20 cellular contexts compared by ENCODE assay signal in the genomic region with DNA sequence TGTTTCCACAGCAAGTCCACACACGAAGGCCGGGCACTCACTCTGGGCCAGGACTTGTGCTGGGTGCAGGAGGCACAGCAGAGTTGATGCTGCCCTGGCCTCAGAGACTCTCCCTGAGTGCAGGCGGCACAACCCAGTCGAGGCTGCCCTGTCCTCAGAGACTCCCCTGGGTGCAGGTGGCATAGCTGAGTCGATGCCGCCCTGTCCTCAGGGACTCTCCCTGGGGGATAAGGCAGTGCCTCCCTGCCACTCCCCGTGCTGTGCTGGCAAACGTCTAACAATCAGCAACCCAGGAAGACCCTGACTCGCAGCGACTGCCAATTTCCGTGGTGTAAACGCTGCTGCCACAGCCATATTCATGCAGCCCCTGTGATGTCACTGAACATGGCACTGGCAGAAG.
"Had no signal": no experiment of that assay in that cellular context is flagged by ENCODE, and none has a peak within 500 bp of the region (broad histone marks: within the 10 kb centered on the region; RNA-seq: fewer than 3 reads in every experiment).

No MANE protein-coding gene starts in this region.

- H3K9me3 Mint-ChIP-seq: central memory CD8-positive, alpha-beta T cell; dendritic cell treated with granulocyte-macrophage colony-stimulating factor and Interleukin-4, amounts not matched to agents 40 ng/mL and 50 ng/mL, for 4 days; effector memory CD8-positive, alpha-beta T cell; immature natural killer cell; stimulated activated naive CD8-positive, alpha-beta T cell treated with anti-CD3 and anti-CD28 coated beads, Interleukin-15, Interleukin-2, amounts not matched to agents 100 ng/mL and 50 ng/mL, for 24 hours had no signal

- DNase-seq: effector memory CD8-positive, alpha-beta T cell; gastrocnemius medialis; immature natural killer cell; left cardiac atrium; mesendoderm; naive B cell; retina; sigmoid colon; stimulated activated CD4-positive, alpha-beta T cell treated with anti-CD3 and anti-CD28 coated beads, Interleukin-12 subunit alpha, Interleukin-12 subunit beta, amount 100 ng/mL, for 4 hours; testis had no signal

- H3K9me3 ChIP-seq: esophagus muscularis mucosa, gastrocnemius medialis, neutrophil, psoas muscle, sigmoid colon, testis, tibial nerve had no signal

- ATAC-seq: effector memory CD8-positive, alpha-beta T cell; gastrocnemius medialis had no signal

- H3K27me3 Mint-ChIP-seq: central memory CD8-positive, alpha-beta T cell; dendritic cell treated with granulocyte-macrophage colony-stimulating factor and Interleukin-4, amounts not matched to agents 40 ng/mL and 50 ng/mL, for 4 days; effector memory CD8-positive, alpha-beta T cell; naive B cell; stimulated activated naive CD8-positive, alpha-beta T cell treated with anti-CD3 and anti-CD28 coated beads, Interleukin-15, Interleukin-2, amounts not matched to agents 100 ng/mL and 50 ng/mL, for 24 hours had no signal

- H3K4me1 Mint-ChIP-seq: central memory CD8-positive, alpha-beta T cell; immature natural killer cell; naive B cell had no signal

- H3K27ac ChIP-seq: epithelial cell of prostate, gastrocnemius medialis, neutrophil, psoas muscle, skin epidermis, testis had no signal

- H3K4me1 ChIP-seq: psoas muscle had no signal

- H3K4me3 Mint-ChIP-seq: central memory CD8-positive, alpha-beta T cell; dendritic cell treated with granulocyte-macrophage colony-stimulating factor and Interleukin-4, amounts not matched to agents 40 ng/mL and 50 ng/mL, for 4 days; effector memory CD8-positive, alpha-beta T cell; immature natural killer cell; naive B cell; nephron; stimulated activated naive CD8-positive, alpha-beta T cell treated with anti-CD3 and anti-CD28 coated beads, Interleukin-15, Interleukin-2, amounts not matched to agents 100 ng/mL and 50 ng/mL, for 24 hours had no signal

- H3K4me3 ChIP-seq: gastrocnemius medialis, psoas muscle, skin epidermis, testis, tibial nerve had no signal

- H3K27me3 ChIP-seq: neutrophil, sigmoid colon, testis, tibial nerve had no signal

- H3K27ac Mint-ChIP-seq: dendritic cell treated with granulocyte-macrophage colony-stimulating factor and Interleukin-4, amounts not matched to agents 40 ng/mL and 50 ng/mL, for 4 days; effector memory CD8-positive, alpha-beta T cell; immature natural killer cell; stimulated activated naive CD8-positive, alpha-beta T cell treated with anti-CD3 and anti-CD28 coated beads, Interleukin-15, Interleukin-2, amounts not matched to agents 100 ng/mL and 50 ng/mL, for 24 hours had no signal

- H3K36me3 Mint-ChIP-seq: immature natural killer cell, naive B cell had no signal

- H3K36me3 ChIP-seq: esophagus muscularis mucosa, gastrocnemius medialis, neutrophil, sigmoid colon, tibial nerve had no signal
